Comparison of ENCODE assay signal across 28 cellular contexts in genomic region chr13:33073338-33073737, GRCh38. TPM values are rescaled to one million over a fixed set of nuclear protein-coding genes. Genes with fewer than 3 reads are reported as not detected.
"Had no signal": no experiment of that assay in that cellular context is flagged by ENCODE, and none has a peak within 500 bp of the region (broad histone marks: within the 10 kb centered on the region; RNA-seq: fewer than 3 reads in every experiment).

No MANE protein-coding gene starts in this region.

- H3K4me1 ChIP-seq: adrenal gland, ascending aorta, heart right ventricle had no signal

- H3K27ac ChIP-seq: adrenal gland, ascending aorta, cardiac muscle cell, coronary artery, esophagus muscularis mucosa, heart right ventricle, ovary, skin epidermis, thoracic aorta had no signal

- ATAC-seq: activated CD4-positive, alpha-beta T cell treated with anti-CD3 and anti-CD28 coated beads for 36 hours; activated CD8-positive, alpha-beta memory T cell treated with anti-CD3 and anti-CD28 coated beads, Interleukin-2, amount 10 ng/mL, durations not matched to agents 7 days and 5 days; activated CD8-positive, alpha-beta T cell treated with anti-CD3 and anti-CD28 coated beads, Interleukin-2, amount 10 ng/mL, durations not matched to agents 7 days and 5 days; heart right ventricle; naive thymus-derived CD4-positive, alpha-beta T cell; sciatic nerve; stimulated activated effector memory CD8-positive, alpha-beta T cell treated with anti-CD3 and anti-CD28 coated beads, Interleukin-12 subunit alpha, Interleukin-12 subunit beta, amount 100 ng/mL, for 72 hours had no signal

- DNase-seq: activated CD4-positive, alpha-beta T cell treated with anti-CD3 and anti-CD28 coated beads for 36 hours; activated CD4-positive, CD25-positive, alpha-beta regulatory T cell; activated CD8-positive, alpha-beta memory T cell treated with anti-CD3 and anti-CD28 coated beads, Interleukin-2, amount 10 ng/mL, durations not matched to agents 7 days and 5 days; activated CD8-positive, alpha-beta T cell treated with anti-CD3 and anti-CD28 coated beads, Interleukin-2, amount 10 ng/mL, durations not matched to agents 7 days and 5 days; activated naive CD4-positive, alpha-beta T cell; activated naive CD8-positive, alpha-beta T cell treated with anti-CD3 and anti-CD28 coated beads for 36 hours; activated T-cell treated with anti-CD3 and anti-CD28 coated beads, Interleukin-2, amount 50 U/mL, for 48 hours; adrenal gland; dorsolateral prefrontal cortex; foreskin melanocyte; heart right ventricle; naive thymus-derived CD4-positive, alpha-beta T cell; ovary; stimulated activated CD4-positive, alpha-beta T cell treated with anti-CD3 and anti-CD28 coated beads, Interleukin-4, amount 100 ng/mL, for 24 hours; trophoblast cell had no signal

- H3K4me3 ChIP-seq: adrenal gland, ascending aorta, cardiac muscle cell, coronary artery, dorsolateral prefrontal cortex, esophagus muscularis mucosa, heart right ventricle, ovary, skin epidermis, thoracic aorta had no signal

- H3K36me3 Mint-ChIP-seq: activated CD8-positive, alpha-beta memory T cell treated with anti-CD3 and anti-CD28 coated beads, Interleukin-2, amount 10 ng/mL, durations not matched to agents 7 days and 5 days; activated naive CD8-positive, alpha-beta T cell treated with anti-CD3 and anti-CD28 coated beads for 36 hours; brain; mesothelial cell of epicardium; naive thymus-derived CD4-positive, alpha-beta T cell; stimulated activated effector memory CD8-positive, alpha-beta T cell treated with anti-CD3 and anti-CD28 coated beads, Interleukin-12 subunit alpha, Interleukin-12 subunit beta, amount 100 ng/mL, for 72 hours had no signal

- H3K27me3 Mint-ChIP-seq: activated CD4-positive, alpha-beta T cell treated with anti-CD3 and anti-CD28 coated beads for 36 hours; progenitor cell of endocrine pancreas had no signal

- FAIRE-seq: urothelium cell line had no signal

- H3K27ac Mint-ChIP-seq: activated CD4-positive, alpha-beta T cell treated with anti-CD3 and anti-CD28 coated beads for 36 hours; activated CD8-positive, alpha-beta memory T cell treated with anti-CD3 and anti-CD28 coated beads, Interleukin-2, amount 10 ng/mL, durations not matched to agents 7 days and 5 days; activated CD8-positive, alpha-beta T cell treated with anti-CD3 and anti-CD28 coated beads, Interleukin-2, amount 10 ng/mL, durations not matched to agents 7 days and 5 days; activated naive CD8-positive, alpha-beta T cell treated with anti-CD3 and anti-CD28 coated beads for 36 hours; mesothelial cell of epicardium; naive thymus-derived CD4-positive, alpha-beta T cell; progenitor cell of endocrine pancreas; stimulated activated effector memory CD8-positive, alpha-beta T cell treated with anti-CD3 and anti-CD28 coated beads, Interleukin-12 subunit alpha, Interleukin-12 subunit beta, amount 100 ng/mL, for 72 hours; stimulated activated naive CD8-positive, alpha-beta T cell treated with anti-CD3 and anti-CD28 coated beads, Interleukin-15, Interleukin-2, amounts not matched to agents 100 ng/mL and 50 ng/mL, for 24 hours had no signal

- H3K4me3 Mint-ChIP-seq: activated CD4-positive, alpha-beta T cell treated with anti-CD3 and anti-CD28 coated beads for 36 hours; activated CD8-positive, alpha-beta memory T cell treated with anti-CD3 and anti-CD28 coated beads, Interleukin-2, amount 10 ng/mL, durations not matched to agents 7 days and 5 days; activated CD8-positive, alpha-beta T cell treated with anti-CD3 and anti-CD28 coated beads, Interleukin-2, amount 10 ng/mL, durations not matched to agents 7 days and 5 days; activated naive CD8-positive, alpha-beta T cell treated with anti-CD3 and anti-CD28 coated beads for 36 hours; brain; mesothelial cell of epicardium; naive thymus-derived CD4-positive, alpha-beta T cell; stimulated activated effector memory CD8-positive, alpha-beta T cell treated with anti-CD3 and anti-CD28 coated beads, Interleukin-12 subunit alpha, Interleukin-12 subunit beta, amount 100 ng/mL, for 72 hours; stimulated activated naive CD8-positive, alpha-beta T cell treated with anti-CD3 and anti-CD28 coated beads, Interleukin-15, Interleukin-2, amounts not matched to agents 100 ng/mL and 50 ng/mL, for 24 hours had no signal

- H3K4me1 Mint-ChIP-seq: activated CD4-positive, alpha-beta T cell treated with anti-CD3 and anti-CD28 coated beads for 36 hours; activated CD8-positive, alpha-beta memory T cell treated with anti-CD3 and anti-CD28 coated beads, Interleukin-2, amount 10 ng/mL, durations not matched to agents 7 days and 5 days; mesothelial cell of epicardium; stimulated activated effector memory CD8-positive, alpha-beta T cell treated with anti-CD3 and anti-CD28 coated beads, Interleukin-12 subunit alpha, Interleukin-12 subunit beta, amount 100 ng/mL, for 72 hours had no signal

- H3K9me3 ChIP-seq: adrenal gland, ascending aorta, esophagus muscularis mucosa, heart right ventricle, ovary, thoracic aorta had no signal

- H3K36me3 ChIP-seq: adrenal gland, ascending aorta, cardiac muscle cell, esophagus muscularis mucosa, heart right ventricle, ovary, thoracic aorta had no signal

- H3K27me3 ChIP-seq: adrenal gland, ascending aorta, cardiac muscle cell, dorsolateral prefrontal cortex, esophagus muscularis mucosa, heart right ventricle, ovary had no signal

- H3K9me3 Mint-ChIP-seq: activated naive CD8-positive, alpha-beta T cell treated with anti-CD3 and anti-CD28 coated beads for 36 hours; mesothelial cell of epicardium; stimulated activated effector memory CD8-positive, alpha-beta T cell treated with anti-CD3 and anti-CD28 coated beads, Interleukin-12 subunit alpha, Interleukin-12 subunit beta, amount 100 ng/mL, for 72 hours; stimulated activated naive CD8-positive, alpha-beta T cell treated with anti-CD3 and anti-CD28 coated beads, Interleukin-15, Interleukin-2, amounts not matched to agents 100 ng/mL and 50 ng/mL, for 24 hours had no signal

RNA-seq across cellular contexts. Expression of gene KL, which starts 57.1 kb away (rescaled TPM):
- total RNA-seq: cardiac muscle cell had no signal
- polyA plus RNA-seq: cardiac muscle cell; naive thymus-derived CD4-positive, alpha-beta T cell had no signal
